In genomic region chr6:31643818-31644454, GRCh38 we compare ENCODE assay signal across 20 cellular contexts. TPM values are rescaled to one million over a fixed set of nuclear protein-coding genes. Genes with fewer than 3 reads are reported as not detected.
DNase-seq lines count a peak whose midpoint lies in the region; ATAC-seq and TF ChIP-seq lines count a peak whose summit lies in the region.
"Had no signal": no experiment of that assay in that cellular context is flagged by ENCODE, and none has a peak within 500 bp of the region (broad histone marks: within the 10 kb centered on the region; RNA-seq: fewer than 3 reads in every experiment).

No MANE protein-coding gene starts in this region.

- H3K4me3 Mint-ChIP-seq in T-helper 17 cell, result no peak overlapping the region

- H3K27me3 Mint-ChIP-seq in T-helper 17 cell, result no peaks in the 10 kb centered on the region

- ATAC-seq in Right ventricle myocardium inferior (peak; percentile 9), Right ventricle myocardium superior (ENCODE audit: poor library complexity) (no peak), T-helper 17 cell (no peak), GM21786 (IDR thresholded peaks at IDR 0.05; ENCODE audit: unreplicated experiment) (no peak)
- ATAC-seq: GM12878 had no signal

- intact Hi-C loops in Right ventricle myocardium inferior (cut with DNase I) (no loop called here), Right ventricle myocardium superior (cut with DNase I) (no loop called here)

- H3K4me1 ChIP-seq in liver (ENCODE audit: control insufficient read depth in 4 of 4, insufficient read depth in 4 of 4, low read length in 3 of 4), result peaks cover 0 to 25% (median 19%) of the 10 kb centered on the region in 4 donors
- H3K4me1 ChIP-seq: Peyer's patch had no signal

- H3K36me3 ChIP-seq in liver (ENCODE audit: control insufficient read depth in 4 of 4, insufficient read depth in 3 of 4, low read depth in 1 of 4, low read length in 3 of 4), result peaks cover 36 to 90% (median 72%) of the 10 kb centered on the region in 4 donors

- DNase-seq in Right ventricle myocardium inferior (ENCODE audit: missing footprints) (no peak), Right ventricle myocardium superior (no peak), T-helper 17 cell (no peak), NCI-H2081 treated with DMSO at 0.1 percent for 48 hours (lab: John Stamatoyannopoulos, UW) (no peak)
- no peak for DNase-seq in activated CD8-positive, alpha-beta memory T cell treated with anti-CD3 and anti-CD28 coated beads, Interleukin-2, amount 50 U/mL, for 48 hours
- DNase-seq: ACHN, AML-193, GDM1, GM23248, NCI-H1417, NCI-H1930, NCI-H345, NCI-H526, Peyer's patch, SHP77 had no signal

- no peak overlapping the region for H3K27ac ChIP-seq in liver (ENCODE audit: low read depth in 1 of 2, low read length in 2 of 2)
- H3K27ac ChIP-seq: C4-2B, GM23248, Peyer's patch, SK-N-MC had no signal

- peaks cover 3% of the 10 kb centered on the region for H3K36me3 Mint-ChIP-seq in T-helper 17 cell (ENCODE audit: low read depth)

- TF ChIP-seq CTCF in liver (IDR thresholded peaks at IDR 0.05; ENCODE audit: low read depth, low read length, missing input control), result peak; percentile 11

- no peaks in the 10 kb centered on the region for H3K9me3 ChIP-seq in T-helper 17 cell (ENCODE audit: control insufficient read depth, low read length, poor library complexity, severe bottlenecking)
- H3K9me3 ChIP-seq in liver (ENCODE audit: control insufficient read depth in 4 of 4, low read length in 3 of 4), result no peaks in the 10 kb centered on the region
- H3K9me3 ChIP-seq: Peyer's patch had no signal

- no peak overlapping the region for H3K4me3 ChIP-seq in liver (ENCODE audit: low read depth in 1 of 3, low read length in 3 of 3)
- H3K4me3 ChIP-seq: GM12878, GM23248, Peyer's patch, SK-N-MC had no signal

- WGBS in liver, result 62% methylated on average over 17 of the region's 17 CpGs

- H3K27me3 ChIP-seq in liver (ENCODE audit: control insufficient read depth in 4 of 4, insufficient read depth in 4 of 4, low read length in 3 of 4), result no peaks in the 10 kb centered on the region
- H3K27me3 ChIP-seq: Peyer's patch had no signal

- peak; percentile 51 to 69 for TF ChIP-seq RAD21 in liver (IDR thresholded peaks at IDR 0.05)

- H3K4me1 Mint-ChIP-seq in T-helper 17 cell, result peaks cover 4% of the 10 kb centered on the region

- peak overlapping the region; percentile 16 for H3K27ac Mint-ChIP-seq in T-helper 17 cell

- H3K9ac ChIP-seq in liver (ENCODE audit: low read depth in 1 of 2, low read length in 2 of 2), result no peak overlapping the region
- H3K9ac ChIP-seq: GM23248 had no signal

TF ChIP-seq in liver, 16 proteins besides CTCF, POLR2A, EP300 and RAD21:
- no peak for TF ChIP-seq ZBTB33 (IDR thresholded peaks at IDR 0.05)
- peak; percentile 45 to 57 for TF ChIP-seq HNF4A (conservative IDR thresholded peaks at IDR 0.05)

RNA-seq across cellular contexts. Expression of gene BAG6, which starts 8.5 kb away (rescaled TPM):
- total RNA-seq in Right ventricle myocardium inferior, result 260 TPM
- 253 TPM for total RNA-seq in Right ventricle myocardium superior
- 100 to 1,000 TPM; 229 to 233 TPM for total RNA-seq in T-helper 17 cell
- 100 to 1,000 TPM; 109 to 119 TPM for total RNA-seq in liver
- polyA plus RNA-seq in liver, result 100 to 1,000 TPM in 1 of 2 donors, 10 to 100 TPM in 1; 64.9 to 116 TPM

RNA-seq across cellular contexts. Expression of gene APOM, which starts 11.8 kb away (rescaled TPM):
- total RNA-seq in Right ventricle myocardium inferior, result 0.87 TPM
- 1.9 TPM for total RNA-seq in Right ventricle myocardium superior
- 1 to 10 TPM; 2.9 to 4.0 TPM for total RNA-seq in T-helper 17 cell
- total RNA-seq in liver, result 100 to 1,000 TPM in 1 of 2 donors, 10 to 100 TPM in 1; 89.8 to 164 TPM
- polyA plus RNA-seq in liver, result 100 to 1,000 TPM; 182 to 587 TPM

RNA-seq across cellular contexts. Expression of gene C6orf47, which starts 16.6 kb away (rescaled TPM):
- total RNA-seq in Right ventricle myocardium inferior (17.0 TPM), Right ventricle myocardium superior (16.5 TPM), T-helper 17 cell (10 to 100 TPM; 13.3 to 16.9 TPM), liver (10 to 100 TPM in 1 of 2 donors, 1 to 10 TPM in 1; 8.1 to 10.8 TPM)
- polyA plus RNA-seq in liver, result 1 to 10 TPM; 2.0 to 6.7 TPM

RNA-seq across cellular contexts. Expression of gene GPANK1, which starts 20.9 kb away (rescaled TPM):
- 17.1 TPM for total RNA-seq in Right ventricle myocardium inferior
- 19.2 TPM for total RNA-seq in Right ventricle myocardium superior
- 10 to 100 TPM in 1 of 2 donors, 1 to 10 TPM in 1; 9.2 to 11.9 TPM for total RNA-seq in T-helper 17 cell
- 10 to 100 TPM in 1 of 2 donors, 1 to 10 TPM in 1; 8.7 to 13.9 TPM for total RNA-seq in liver
- polyA plus RNA-seq in liver, result 10 to 100 TPM in 1 of 2 donors, 1 to 10 TPM in 1; 7.6 to 13.8 TPM

RNA-seq across cellular contexts. Expression of gene CSNK2B, which starts 21.9 kb away (rescaled TPM):
- total RNA-seq in Right ventricle myocardium inferior (97.3 TPM), Right ventricle myocardium superior (95.1 TPM), T-helper 17 cell (100 to 1,000 TPM; 104 to 107 TPM), liver (10 to 100 TPM; 58.1 to 60.5 TPM)
- 100 to 1,000 TPM in 1 of 2 donors, 10 to 100 TPM in 1; 93.5 to 108 TPM for polyA plus RNA-seq in liver

Comparison
In these comparisons a context has a peak if more than half of its experiments do, and no peak if none do; other contexts are left out.
1. RNA of gene APOM, which starts 11.8 kb away (total RNA-seq): 89.8 to 164 TPM in liver; 2.9 to 4.0 TPM in T-helper 17 cell, 1.9 TPM in Right ventricle myocardium superior (single experiment) and 0.87 TPM in Right ventricle myocardium inferior (single experiment); every median in the first group is over 10 times any median in the second.